Comparison of ENCODE assay signal across 8 cellular contexts in genomic region chr7:26376208-26376917, GRCh38.
DNase-seq lines count a peak whose midpoint lies in the region; ATAC-seq and TF ChIP-seq lines count a peak whose summit lies in the region.

No MANE protein-coding gene starts in this region.

- H3K36me3 Mint-ChIP-seq in memory B cell = peaks cover 7% of the 10 kb centered on the region

- peak overlapping the region; percentile 91 for H3K4me3 Mint-ChIP-seq in memory B cell

- H3K4me3 ChIP-seq in coronary artery = peak overlapping the region; percentile 61

- DNase-seq in ELF-1 (ENCODE audit: low read depth, low spot score) (peak; percentile 86), Kasumi-1 (lab: John Stamatoyannopoulos, UW) (peak; percentile 34 to 47), T-helper 9 cell (peak; percentile 15), coronary artery (ENCODE audit: low spot score) (no peak), memory B cell (ENCODE audit: low spot score in 2 of 2) (peak; percentile 27 to 53), AG08396 (ENCODE audit: low spot score) (no peak)
- peak; percentile 21 for DNase-seq in stimulated activated naive CD4-positive, alpha-beta T cell treated with Interleukin-2 at 50 U/mL for 16 hours (lab: John Stamatoyannopoulos, UW)

- H3K4me1 Mint-ChIP-seq in memory B cell = peaks cover 4% of the 10 kb centered on the region

- ATAC-seq in GM21737 (IDR thresholded peaks at IDR 0.05; ENCODE audit: unreplicated experiment) (peak; percentile 34), memory B cell (ENCODE audit: low read depth) (peak; percentile 34)

- H3K9me3 Mint-ChIP-seq in memory B cell = no peaks in the 10 kb centered on the region

- no peak for TF ChIP-seq CTCF in coronary artery (IDR thresholded peaks at IDR 0.05)

- H3K27me3 Mint-ChIP-seq in memory B cell = no peaks in the 10 kb centered on the region

- no peak overlapping the region for H3K27ac ChIP-seq in coronary artery

- peak overlapping the region; percentile 24 for H3K27ac Mint-ChIP-seq in memory B cell

Comparison
In these comparisons a context has a peak if more than half of its experiments do, and no peak if none do; other contexts are left out.
1. DNase-seq: peak in ELF-1 (single experiment), Kasumi-1 (2 of 2), T-helper 9 cell (single experiment), memory B cell (2 of 2) and stimulated activated naive CD4-positive, alpha-beta T cell treated with Interleukin-2 at 50 U/mL for 16 hours (single experiment); none in coronary artery (single experiment) and AG08396 (single experiment).